Comparison of ENCODE assay signal across 15 cellular contexts in the genomic region with DNA sequence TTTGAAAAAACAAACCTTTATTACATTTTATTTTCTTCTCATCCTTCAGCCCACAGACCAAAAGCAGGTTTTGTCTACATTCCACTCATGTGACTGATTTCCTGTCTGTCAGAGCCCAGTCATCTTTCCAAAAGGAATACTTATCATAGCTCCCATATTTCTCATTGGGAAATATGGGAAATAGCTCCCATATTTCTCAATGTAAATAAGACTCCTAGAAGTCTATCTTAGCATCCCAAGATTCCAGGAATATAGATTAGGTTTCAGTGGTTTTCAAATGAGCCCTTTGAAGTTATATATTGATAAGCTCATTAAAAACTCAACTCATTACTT. TPM values are rescaled to one million over a fixed set of nuclear protein-coding genes. Genes with fewer than 3 reads are reported as not detected.
A peak's percentile ranks its signal among the peaks of the same experiment; 100 is the strongest.
DNase-seq lines count a peak whose midpoint lies in the region; ATAC-seq, FAIRE-seq and TF ChIP-seq lines count a peak whose summit lies in the region.
"Had no signal": no experiment of that assay in that cellular context is flagged by ENCODE, and none has a peak within 500 bp of the region (broad histone marks: within the 10 kb centered on the region; RNA-seq: fewer than 3 reads in every experiment).

No MANE protein-coding gene starts in this region.

- TF ChIP-seq EP300 in A549 (IDR thresholded peaks at IDR 0.05): peak; percentile 57 to 70; a peak in 1 of 5 replicates

- POLR2A ChIA-PET in A549 (lab: Yijun Ruan, JAX): interaction anchor here (0.9 kb wide), 2 partner anchors 80 to 506 kb away, joined by 3 read pairs; a partner anchor contains a TSS

- no peak overlapping the region for H3K14ac ChIP-seq in neuronal stem cell (ENCODE audit: low read length)

- H2BK15ac ChIP-seq in neuronal stem cell (ENCODE audit: low read length): no peak overlapping the region

- H3K27ac ChIP-seq in A549 (peak overlapping the region; percentile 78 to 93), neuronal stem cell (replicated peaks; ENCODE audit: low read length) (no peak overlapping the region), small intestine (ENCODE audit: low read depth in 1 of 2, low read length in 1 of 2) (no peak overlapping the region)
- H3K27ac ChIP-seq: thoracic aorta had no signal

- no peak overlapping the region for H3K4ac ChIP-seq in neuronal stem cell (ENCODE audit: low read length)

- no peak overlapping the region for H3K23ac ChIP-seq in neuronal stem cell (ENCODE audit: low read depth, low read length, poor library complexity)

- H4K91ac ChIP-seq in neuronal stem cell (ENCODE audit: low read depth, low read length, poor library complexity): no peak overlapping the region

- H2AK5ac ChIP-seq in neuronal stem cell (ENCODE audit: low read depth, low read length): no peak overlapping the region

- no peak overlapping the region for H2AFZ ChIP-seq in neuronal stem cell (ENCODE audit: low read length)

- H3K9me3 Mint-ChIP-seq in HFFc6: peaks cover 7% of the 10 kb centered on the region
- H3K9me3 Mint-ChIP-seq: T-cell had no signal

- FAIRE-seq in A549 (lab: Jason Lieb, UNC) (no peak), small intestine (lab: Jason Lieb, UNC) (no peak)
- FAIRE-seq: colon, G401.6 had no signal

- H3K18ac ChIP-seq in neuronal stem cell (ENCODE audit: low read length): no peak overlapping the region

- H3K9me3 ChIP-seq in A549 (no peaks in the 10 kb centered on the region; the same call in 2 of the 3 replicates), neuronal stem cell (replicated peaks in 1 of 2; ENCODE audit: control insufficient read depth in 2 of 2, insufficient read depth in 1 of 2, low read depth in 1 of 2, low read length in 2 of 2) (no peaks in the 10 kb centered on the region), T-helper 17 cell (ENCODE audit: control insufficient read depth, low read length, poor library complexity, severe bottlenecking) (no peaks in the 10 kb centered on the region), small intestine (ENCODE audit: control insufficient read depth, low read depth) (no peaks in the 10 kb centered on the region)
- H3K9me3 ChIP-seq: thoracic aorta had no signal

- no peaks in the 10 kb centered on the region for H3K79me1 ChIP-seq in neuronal stem cell (ENCODE audit: low read depth, low read length)

- H3K36me3 ChIP-seq in neuronal stem cell (replicated peaks in 1 of 2; ENCODE audit: control insufficient read depth in 2 of 2, insufficient read depth in 2 of 2, low read length in 2 of 2) (no peaks in the 10 kb centered on the region), small intestine (ENCODE audit: control insufficient read depth in 2 of 2, insufficient read depth in 2 of 2, low read length in 2 of 2) (no peaks in the 10 kb centered on the region)
- H3K36me3 ChIP-seq: thoracic aorta had no signal

- H3K4me1 Mint-ChIP-seq in HFFc6 (ENCODE audit: low read depth) (peaks cover 65% of the 10 kb centered on the region), T-helper 17 cell (peaks cover 5% of the 10 kb centered on the region)
- H3K4me1 Mint-ChIP-seq: T-cell had no signal

- peak; percentile 76 to 86 for ATAC-seq in A549
- ATAC-seq in esophagus mucosa: no peak
- ATAC-seq in T-helper 17 cell: no peak
- ATAC-seq: T-cell had no signal

- peak overlapping the region; percentile 76 for H3K4me3 Mint-ChIP-seq in HFFc6
- no peak overlapping the region for H3K4me3 Mint-ChIP-seq in T-helper 17 cell
- H3K4me3 Mint-ChIP-seq: T-cell had no signal

- no peak for TF ChIP-seq POLR2A in A549 (IDR thresholded peaks at IDR 0.05; ENCODE audit: low read length)

- H3K4me3 ChIP-seq in A549: no peak overlapping the region
- peak overlapping the region; percentile 41 for H3K4me3 ChIP-seq in WI38 (ENCODE audit: low read depth, low read length)
- peak overlapping the region in 1 of 2 donors; percentile 25 for H3K4me3 ChIP-seq in foreskin fibroblast (ENCODE audit: low read depth in 1 of 2, low read length in 2 of 2)
- H3K4me3 ChIP-seq in neuronal stem cell (ENCODE audit: low read length in 2 of 2): no peak overlapping the region
- H3K4me3 ChIP-seq in small intestine (ENCODE audit: low read depth in 1 of 2, low read length in 2 of 2): no peak overlapping the region
- H3K4me3 ChIP-seq: thoracic aorta had no signal

- DNase-seq in A549 (ENCODE audit: low read depth in 1 of 2, low spot score in 1 of 2) (peak; percentile 42 to 52), HFFc6 (peak; percentile 94), foreskin fibroblast (peak; percentile 90 to 93), neuronal stem cell (ENCODE audit: low spot score) (no peak), T-helper 17 cell (no peak), small intestine (no peak)
- DNase-seq: activated effector memory CD4-positive, alpha-beta T cell treated with anti-CD3 and anti-CD28 coated beads, Interleukin-2, amount 50 U/mL, for 16 hours; NCI-H1417; NK-92 treated with Interleukin-12 subunit alpha and Interleukin-12 subunit beta, amount 100 ng/mL, for 24 hours; T-cell had no signal

- H2BK5ac ChIP-seq in neuronal stem cell (ENCODE audit: low read length): no peak overlapping the region

- H3K4me1 ChIP-seq in A549 (peaks cover 28% of the 10 kb centered on the region), neuronal stem cell (ENCODE audit: control insufficient read depth in 2 of 2, insufficient read depth in 1 of 2, low read depth in 1 of 2, low read length in 2 of 2) (peaks cover 2 to 12% of the 10 kb centered on the region in 2 donors), small intestine (ENCODE audit: control insufficient read depth in 2 of 2, insufficient read depth in 1 of 2, low read depth in 1 of 2, low read length in 1 of 2) (no peaks in the 10 kb centered on the region)

- no peak overlapping the region for H3K9ac ChIP-seq in neuronal stem cell (ENCODE audit: low read depth, low read length, poor library complexity)

- H4K8ac ChIP-seq in neuronal stem cell (ENCODE audit: low read depth, low read length): no peak overlapping the region

- CTCF ChIA-PET in A549 (lab: Yijun Ruan, JAX): interaction anchor here (0.7 to 4.4 kb wide), 16 partner anchors 9 to 779 kb away, joined by 3 to 49 read pairs (median 6); a partner anchor contains a TSS

- H2BK12ac ChIP-seq in neuronal stem cell (ENCODE audit: low read length): no peak overlapping the region

- H3K27ac Mint-ChIP-seq in HFFc6 (peak overlapping the region; percentile 93), T-helper 17 cell (no peak overlapping the region)
- H3K27ac Mint-ChIP-seq: T-cell had no signal

- no peak overlapping the region for H2BK120ac ChIP-seq in neuronal stem cell (ENCODE audit: low read depth, low read length)

- H3K36me3 Mint-ChIP-seq in HFFc6 (ENCODE audit: low read depth) (peaks cover 20% of the 10 kb centered on the region; the same call in 1 of the 2 replicates), T-helper 17 cell (ENCODE audit: low read depth) (no peaks in the 10 kb centered on the region)
- H3K36me3 Mint-ChIP-seq: T-cell had no signal

- H3K27me3 Mint-ChIP-seq in HFFc6 (ENCODE audit: insufficient read depth) (peaks cover 3% of the 10 kb centered on the region), T-helper 17 cell (peaks cover 75% of the 10 kb centered on the region)

- H3K27me3 ChIP-seq in neuronal stem cell (ENCODE audit: control insufficient read depth in 3 of 3, insufficient read depth in 3 of 3, low read depth in 1 of 3, low read length in 3 of 3) (peaks cover 0 to 31% (median 0%) of the 10 kb centered on the region in 3 experiments), small intestine (ENCODE audit: control insufficient read depth in 2 of 2, insufficient read depth in 2 of 2, low read length in 2 of 2) (peaks cover 0 to 8% of the 10 kb centered on the region in 2 donors)

- no peak for TF ChIP-seq RAD21 in A549 (conservative IDR thresholded peaks at IDR 0.05 in 1 of 2, IDR thresholded peaks at IDR 0.05 in 1 of 2)

- H3K4me2 ChIP-seq in A549 (peak overlapping the region; percentile 65), neuronal stem cell (ENCODE audit: insufficient read depth, low read length, poor library complexity, severe bottlenecking) (no peak overlapping the region)

- TF ChIP-seq CTCF in A549 (IDR thresholded peaks at IDR 0.05) (no peak), HFFc6 (IDR thresholded peaks at IDR 0.05) (no peak), WI38 (IDR thresholded peaks at IDR 0.05; ENCODE audit: low read depth, low read length) (no peak), foreskin fibroblast (IDR thresholded peaks at IDR 0.05; ENCODE audit: low read depth, low read length) (no peak)

TF ChIP-seq in A549, 52 proteins besides CTCF, POLR2A, EP300 and RAD21 (continues in another document):
- TF ChIP-seq NR3C1 (IDR thresholded peaks at IDR 0.05): no peak
- TF ChIP-seq NFE2L2 (conservative IDR thresholded peaks at IDR 0.05; ENCODE audit: low read length): no peak
- no peak for TF ChIP-seq NPAS2 (CRISPR knock-in tag; IDR thresholded peaks at IDR 0.05; ENCODE audit: borderline replicate concordance)
- TF ChIP-seq PHF8 (IDR thresholded peaks at IDR 0.05; ENCODE audit: borderline replicate concordance, low read depth): no peak
- TF ChIP-seq, protein P1, sequence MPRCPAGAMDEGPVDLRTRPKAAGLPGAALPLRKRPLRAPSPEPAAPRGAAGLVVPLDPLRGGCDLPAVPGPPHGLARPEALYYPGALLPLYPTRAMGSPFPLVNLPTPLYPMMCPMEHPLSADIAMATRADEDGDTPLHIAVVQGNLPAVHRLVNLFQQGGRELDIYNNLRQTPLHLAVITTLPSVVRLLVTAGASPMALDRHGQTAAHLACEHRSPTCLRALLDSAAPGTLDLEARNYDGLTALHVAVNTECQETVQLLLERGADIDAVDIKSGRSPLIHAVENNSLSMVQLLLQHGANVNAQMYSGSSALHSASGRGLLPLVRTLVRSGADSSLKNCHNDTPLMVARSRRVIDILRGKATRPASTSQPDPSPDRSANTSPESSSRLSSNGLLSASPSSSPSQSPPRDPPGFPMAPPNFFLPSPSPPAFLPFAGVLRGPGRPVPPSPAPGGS (IDR thresholded peaks at IDR 0.05): no peak
- TF ChIP-seq BHLHE40 (IDR thresholded peaks at IDR 0.05; ENCODE audit: low read depth, low read length): no peak
- TF ChIP-seq CBX2 (IDR thresholded peaks at IDR 0.05; ENCODE audit: borderline replicate concordance, low read depth): no peak
- no peak for TF ChIP-seq MAZ (IDR thresholded peaks at IDR 0.05; ENCODE audit: borderline replicate concordance, low read depth, low read length)
- TF ChIP-seq EHMT2 (IDR thresholded peaks at IDR 0.05; ENCODE audit: low read depth): no peak
- TF ChIP-seq KDM1A (IDR thresholded peaks at IDR 0.05; ENCODE audit: low read depth): no peak

RNA-seq across cellular contexts. Expression of a gene that starts 19.1 kb away (rescaled TPM):
- polyA plus RNA-seq in A549 (2011; rRNA removed) (162 and 208 TPM in 2 replicates), A549 (2017; fragmentation: RNase III; extraction: RNeasy Plus Mini Kit Qiagen cat#74134 plus additional on column Dnase treatment) (119 to 129 TPM (median 126 TPM) in 3 replicates), small intestine (10 to 100 TPM; 55.7 to 87.2 (median 71.3) TPM)
- polyA plus RNA-seq in A549 (2012; cell fraction: cytosol; rRNA removed): 48.3 and 59.6 TPM in 2 replicates
- 62.7 and 71.4 TPM in 2 replicates for polyA plus RNA-seq in A549 (2012; cell fraction: nucleus; rRNA removed)
- 111 and 148 TPM in 2 replicates for polyA minus RNA-seq in A549 (2011; rRNA and poly(A)+ RNA removed)
- total RNA-seq in HFFc6 (2021; fragmentation: NEBNext Ultra II Directional; extraction: Animal tissue kit (Norgen Biotek cat#: 25700)): 100 to 1,000 TPM; 186 to 207 (median 193) TPM
- total RNA-seq in esophagus mucosa (94.9 TPM), T-helper 17 cell (100 to 1,000 TPM in 1 of 2 donors, 10 to 100 TPM in 1; 97.9 to 116 TPM)
- 112 TPM for polyA plus RNA-seq in neuronal stem cell (2013, experiment 1 of 2)
- polyA plus RNA-seq in neuronal stem cell (2013, experiment 2 of 2): 115 TPM

Comparison
In these comparisons a context has a peak if more than half of its experiments do, and no peak if none do; other contexts are left out.
1. ATAC-seq: peak in A549 (2 of 2); none in esophagus mucosa (single experiment) and T-helper 17 cell (single experiment).
2. DNase-seq: peak in A549 (2 of 2), HFFc6 (single experiment) and foreskin fibroblast (2 of 2); none in neuronal stem cell (single experiment), T-helper 17 cell (0 of 3) and small intestine (single experiment).
3. H3K27ac ChIP-seq: peak in A549 (2 of 2); none in neuronal stem cell (single experiment) and small intestine (0 of 2).